In genomic region chr9:112051812-112052211, GRCh38 we compare ENCODE assay signal across 14 cellular contexts.
DNase-seq lines count a peak whose midpoint lies in the region; ATAC-seq and TF ChIP-seq lines count a peak whose summit lies in the region.
"Had no signal": no experiment of that assay in that cellular context is flagged by ENCODE, and none has a peak within 500 bp of the region (broad histone marks: within the 10 kb centered on the region; RNA-seq: fewer than 3 reads in every experiment).

No MANE protein-coding gene starts in this region.

- in situ Hi-C loops in brain microvascular endothelial cell (cut with HindIII; ENCODE audit: low pct_ligation_motif_present, low sequenced_read_pairs): loop anchor here (25.0 kb wide), 1 partner anchor 290 kb away; no protein-coding TSS in a partner anchor
- in situ Hi-C loops in HAP-1 (cut with MboI; ENCODE audit: low sequenced_read_pairs): no loop called here

- peak; percentile 53 for ATAC-seq in GM18505 (IDR thresholded peaks at IDR 0.05; ENCODE audit: unreplicated experiment)
- ATAC-seq in HG02973 (IDR thresholded peaks at IDR 0.05; ENCODE audit: unreplicated experiment): peak; percentile 59
- ATAC-seq: gastroesophageal sphincter; naive thymus-derived CD4-positive, alpha-beta T cell had no signal

- H3K27ac ChIP-seq in brain microvascular endothelial cell: peak overlapping the region; percentile 21

- peaks cover 3% of the 10 kb centered on the region for H3K9me3 ChIP-seq in skeletal muscle satellite cell (replicated peaks; ENCODE audit: low read length)
- H3K9me3 ChIP-seq in HAP-1: no peaks in the 10 kb centered on the region
- H3K9me3 ChIP-seq: gastroesophageal sphincter, sigmoid colon had no signal

- TF ChIP-seq CTCF in brain microvascular endothelial cell (IDR thresholded peaks at IDR 0.05; ENCODE audit: low read depth, low read length, missing control alignments): no peak

- no peaks in the 10 kb centered on the region for H3K27me3 ChIP-seq in brain microvascular endothelial cell (replicated peaks)
- H3K27me3 ChIP-seq in skeletal muscle satellite cell (ENCODE audit: control insufficient read depth, insufficient read depth, low read length): no peaks in the 10 kb centered on the region
- H3K27me3 ChIP-seq in HAP-1 (ENCODE audit: low read depth): no peaks in the 10 kb centered on the region
- H3K27me3 ChIP-seq: gastroesophageal sphincter, sigmoid colon had no signal

- no peak for TF ChIP-seq POLR2A in GM18505 (IDR thresholded peaks at IDR 0.05; ENCODE audit: borderline replicate concordance, extremely low read depth, insufficient read depth, insufficient read length)

- H3K4me3 ChIP-seq in brain microvascular endothelial cell (ENCODE audit: low read depth, low read length) (no peak overlapping the region), skeletal muscle satellite cell (ENCODE audit: low read length) (no peak overlapping the region), HAP-1 (no peak overlapping the region)
- H3K4me3 ChIP-seq: gastroesophageal sphincter, sigmoid colon had no signal

- H3K4me2 ChIP-seq in skeletal muscle satellite cell (ENCODE audit: low read length): no peak overlapping the region

- H3K4me1 ChIP-seq in skeletal muscle satellite cell (ENCODE audit: control insufficient read depth, insufficient read depth, low read length): peaks cover 51% of the 10 kb centered on the region
- H3K4me1 ChIP-seq in HAP-1: no peaks in the 10 kb centered on the region

- DNase-seq in brain microvascular endothelial cell: peak; percentile 48
- DNase-seq in HAP-1 (ENCODE audit: low spot score in 2 of 2): no peak
- no peak for DNase-seq in NCI-H82 treated with DMSO at 0.1 percent for 48 hours (lab: John Stamatoyannopoulos, UW; ENCODE audit: unreplicated experiment)
- no peak for DNase-seq in AG08395 (ENCODE audit: low spot score)
- DNase-seq: activated CD4-positive, CD25-positive, alpha-beta regulatory T cell treated with anti-CD3 and anti-CD28 coated beads, Interleukin-2, amount 50 U/mL, for 72 hours; amygdala; naive thymus-derived CD4-positive, alpha-beta T cell; NCI-H187 treated with DMSO at 0.1 percent for 48 hours; sigmoid colon; substantia nigra had no signal

- H3K36me3 ChIP-seq in brain microvascular endothelial cell (replicated peaks) (no peaks in the 10 kb centered on the region), skeletal muscle satellite cell (ENCODE audit: insufficient read depth, low read length) (no peaks in the 10 kb centered on the region), HAP-1 (replicated peaks) (no peaks in the 10 kb centered on the region)
- H3K36me3 ChIP-seq: gastroesophageal sphincter, sigmoid colon had no signal

- H3K9ac ChIP-seq in skeletal muscle satellite cell (ENCODE audit: low read depth, low read length): peak overlapping the region; percentile 20
